ENCODE assay signal across 34 cellular contexts in the genomic region with DNA sequence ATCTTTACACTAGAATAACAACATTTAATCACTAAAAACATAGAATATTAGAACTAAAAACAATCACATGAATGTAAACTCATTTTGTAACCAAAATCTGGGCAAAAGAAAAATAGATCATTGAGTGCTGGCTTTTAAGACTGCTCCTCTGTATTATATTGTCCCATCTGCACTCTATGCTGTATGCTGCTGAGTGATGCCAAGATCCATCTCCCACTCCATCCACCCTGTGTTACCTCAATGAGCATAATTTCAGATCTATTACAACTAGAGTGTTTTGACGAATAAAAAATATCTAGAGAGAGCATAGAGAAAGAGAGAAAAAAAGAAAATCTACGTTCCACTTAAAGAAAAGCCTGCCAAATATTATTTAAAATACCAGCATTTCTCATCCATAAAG.
"Had no signal": no experiment of that assay in that cellular context is flagged by ENCODE, and none has a peak within 500 bp of the region (broad histone marks: within the 10 kb centered on the region; RNA-seq: fewer than 3 reads in every experiment).

No MANE protein-coding gene starts in this region.

- H3K36me3 ChIP-seq: MG63 had no signal

- DNase-seq: Karpas-422, Kasumi-1, MG63, MM.1S, MV-4-11, NCI-H1048, NCI-H1092, NCI-H1092 treated with DMSO at 0.1 percent for 48 hours, NCI-H1105, NCI-H1105 treated with DMSO at 0.1 percent for 48 hours, NCI-H1417, NCI-H1417 treated with DMSO at 0.1 percent for 48 hours, NCI-H1436, NCI-H1436 treated with DMSO at 0.1 percent for 48 hours, NCI-H146, NCI-H1694, NCI-H1694 treated with DMSO at 0.1 percent for 48 hours, NCI-H187, NCI-H187 treated with DMSO at 0.1 percent for 48 hours, NCI-H1930, NCI-H2029, NCI-H2029 treated with DMSO at 0.1 percent for 48 hours, NCI-H2081, NCI-H2081 treated with DMSO at 0.1 percent for 48 hours, NCI-H2107, NCI-H2171, NCI-H2171 treated with DMSO at 0.1 percent for 48 hours, NCI-H2227 treated with DMSO at 0.1 percent for 48 hours, NCI-H345, NCI-H446, NCI-H446 treated with DMSO at 0.1 percent for 48 hours, NCI-H510A, NCI-H510A treated with DMSO at 0.1 percent for 48 hours, NCI-H524 had no signal

- H3K27me3 ChIP-seq: MG63 had no signal

- H3K9me3 ChIP-seq: MG63 had no signal

- H3K4me3 ChIP-seq: MG63 had no signal
